ENCODE assay signal across 8 cellular contexts in genomic region chr17:18363021-18363941, GRCh38. TPM values are rescaled to one million over a fixed set of nuclear protein-coding genes. Genes with fewer than 3 reads are reported as not detected.
DNase-seq lines count a peak whose midpoint lies in the region; TF ChIP-seq lines count a peak whose summit lies in the region.

Gene SHMT1 (minus strand): TSS chr17:18363550. CDS start chr17:18355981, 7,569 bp downstream.

- H3K27me3 ChIP-seq in suprapubic skin: no peaks in the 10 kb centered on the region

- no peaks in the 10 kb centered on the region for H3K9me3 ChIP-seq in suprapubic skin

- TF ChIP-seq POLR2A in NB4 (IDR thresholded peaks at IDR 0.05; ENCODE audit: extremely low read depth, insufficient read length) (peak; percentile 85), suprapubic skin (IDR thresholded peaks at IDR 0.05) (no peak)

- H3K27ac ChIP-seq in suprapubic skin: peak within 1 kb of the TSS; percentile 91

- no peaks in the 10 kb centered on the region for H3K27me3 Mint-ChIP-seq in HFFc6 (ENCODE audit: insufficient read depth)
- no peaks in the 10 kb centered on the region for H3K27me3 Mint-ChIP-seq in activated naive CD4-positive, alpha-beta T cell treated with anti-CD3 and anti-CD28 coated beads, Interleukin-2, amount 50 U/mL, for 24 hours

- TF ChIP-seq EP300 in suprapubic skin (IDR thresholded peaks at IDR 0.05): no peak

- peak within 1 kb of the TSS; percentile 68; the same call in 1 of the 2 replicates for H3K27ac Mint-ChIP-seq in HFFc6
- peak within 1 kb of the TSS; percentile 46 for H3K27ac Mint-ChIP-seq in activated naive CD4-positive, alpha-beta T cell treated with anti-CD3 and anti-CD28 coated beads, Interleukin-2, amount 50 U/mL, for 24 hours

- no peaks in the 10 kb centered on the region for H3K9me3 Mint-ChIP-seq in HFFc6
- no peaks in the 10 kb centered on the region for H3K9me3 Mint-ChIP-seq in activated naive CD4-positive, alpha-beta T cell treated with anti-CD3 and anti-CD28 coated beads, Interleukin-2, amount 50 U/mL, for 24 hours

- WGBS in suprapubic skin: 2% methylated on average over 29 of the region's 78 CpGs

- peak; percentile 81 for DNase-seq in HFFc6
- peak; percentile 97 for DNase-seq in NB4 (ENCODE audit: low read depth)
- peak; percentile 87 for DNase-seq in SKM-1 (lab: John Stamatoyannopoulos, UW; ENCODE audit: unreplicated experiment)
- peak; percentile 92 for DNase-seq in globus pallidus (ENCODE audit: low spot score)
- peak; percentile 95 for DNase-seq in occipital lobe (lab: John Stamatoyannopoulos, UW)
- DNase-seq in suprapubic skin (ENCODE audit: low spot score in 2 of 2): peak; percentile 96

- peak within 1 kb of the TSS; percentile 88 for H3K4me3 Mint-ChIP-seq in HFFc6
- peak within 1 kb of the TSS; percentile 93 for H3K4me3 Mint-ChIP-seq in activated naive CD4-positive, alpha-beta T cell treated with anti-CD3 and anti-CD28 coated beads, Interleukin-2, amount 50 U/mL, for 24 hours

- H3K4me1 ChIP-seq in suprapubic skin: peaks cover 19% of the 10 kb centered on the region

- peaks cover 14% of the 10 kb centered on the region for H3K36me3 ChIP-seq in suprapubic skin

- H3K4me3 ChIP-seq in GM08714 (ENCODE audit: low read length) (peak within 1 kb of the TSS; percentile 78), NB4 (ENCODE audit: low read depth, low read length) (peak within 1 kb of the TSS; percentile 91), suprapubic skin (peak within 1 kb of the TSS; percentile 86)

- H3K4me1 Mint-ChIP-seq in HFFc6 (ENCODE audit: low read depth): peaks cover 15% of the 10 kb centered on the region
- H3K4me1 Mint-ChIP-seq in activated naive CD4-positive, alpha-beta T cell treated with anti-CD3 and anti-CD28 coated beads, Interleukin-2, amount 50 U/mL, for 24 hours: peaks cover 13% of the 10 kb centered on the region

- no peaks in the 10 kb centered on the region for H3K36me3 Mint-ChIP-seq in HFFc6 (ENCODE audit: low read depth)
- no peaks in the 10 kb centered on the region for H3K36me3 Mint-ChIP-seq in activated naive CD4-positive, alpha-beta T cell treated with anti-CD3 and anti-CD28 coated beads, Interleukin-2, amount 50 U/mL, for 24 hours

- TF ChIP-seq CTCF in HFFc6 (IDR thresholded peaks at IDR 0.05): no peak
- TF ChIP-seq CTCF in NB4 (IDR thresholded peaks at IDR 0.05; ENCODE audit: low read depth, low read length): no peak
- no peak for TF ChIP-seq CTCF in suprapubic skin (IDR thresholded peaks at IDR 0.05)

RNA-seq across cellular contexts. Expression of gene SHMT1, which starts in this region (rescaled TPM):
- total RNA-seq in HFFc6 (2021; fragmentation: NEBNext Ultra II Directional; extraction: Animal tissue kit (Norgen Biotek cat#: 25700)): 10 to 100 TPM in 5 of 6 experiments, 1 to 10 TPM in 1; 7.9 to 18.5 (median 16.2) TPM
- total RNA-seq in occipital lobe: 3.9 TPM
- total RNA-seq in suprapubic skin: 10 to 100 TPM; 37.8 to 56.0 (median 49.2) TPM

Comparison
In these comparisons a context has a peak if more than half of its experiments do, and no peak if none do; other contexts are left out.
1. Peak in every context shown above with its lines: DNase-seq, H3K4me3 ChIP-seq and H3K27ac ChIP-seq.